1 cellular context compared by ENCODE assay signal in the genomic region with DNA sequence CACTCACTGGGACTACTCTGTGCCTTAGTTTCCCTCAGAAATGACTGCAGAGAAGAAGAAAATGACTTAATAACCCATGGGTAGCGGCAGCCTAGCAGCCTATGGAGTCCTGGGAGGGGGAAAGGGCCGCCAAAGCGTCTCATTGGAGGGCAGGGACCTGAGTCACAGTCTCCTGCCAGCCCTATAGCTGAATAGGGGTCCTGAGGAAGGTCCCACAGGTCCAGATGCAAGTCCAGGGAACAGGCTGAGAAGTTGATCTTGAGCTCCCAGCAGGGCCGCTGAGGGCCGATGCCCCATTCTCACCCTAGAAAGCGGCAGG.
TF ChIP-seq lines count a peak whose summit lies in the region.

No MANE protein-coding gene starts in this region.

TF ChIP-seq in endothelial cell of umbilical vein, 7 proteins besides CTCF, POLR2A, EP300 and RAD21:
- TF ChIP-seq JUN (IDR thresholded peaks at IDR 0.05; ENCODE audit: borderline replicate concordance, insufficient read depth, insufficient read length, low read depth) = no peak
- TF ChIP-seq POLR2AphosphoS5 (IDR thresholded peaks at IDR 0.05; ENCODE audit: insufficient read depth, low read depth, low read length) = peak; percentile 32
